In genomic region chr19:55353356-55353802, GRCh38 we compare ENCODE assay signal across 1 cellular context.
TF ChIP-seq lines count a peak whose summit lies in the region.

No MANE protein-coding gene starts in this region.

TF ChIP-seq in GM23338, 12 proteins besides CTCF, POLR2A, EP300 and RAD21 (continued from another document):
- TF ChIP-seq ZNF462 (CRISPR knock-in tag; IDR thresholded peaks at IDR 0.05) (no peak), JUNB (IDR thresholded peaks at IDR 0.05; ENCODE audit: unreplicated experiment) (no peak), EZH2phosphoT487 (IDR thresholded peaks at IDR 0.05; ENCODE audit: unreplicated experiment) (no peak)
